In the genomic region with DNA sequence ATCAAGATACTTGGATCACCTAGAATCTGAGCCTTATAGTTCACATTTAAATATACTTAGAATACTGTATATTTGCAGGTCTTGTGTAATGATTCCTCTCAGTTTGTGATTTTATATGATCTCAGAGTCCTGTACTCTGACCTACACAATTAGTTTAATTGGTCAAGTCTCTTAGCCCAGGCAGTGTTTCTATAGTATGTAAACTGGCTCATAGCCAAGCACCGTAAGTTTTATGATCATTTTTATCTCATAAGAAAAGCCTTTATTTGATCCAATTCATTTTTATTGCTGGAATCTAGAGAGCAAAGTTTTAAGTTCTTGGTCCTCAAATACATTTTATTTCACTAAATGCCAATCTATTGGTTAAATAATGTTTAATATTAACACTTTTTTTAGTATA, we compare ENCODE assay signal across 20 cellular contexts.
DNase-seq lines count a peak whose midpoint lies in the region; ATAC-seq, FAIRE-seq and TF ChIP-seq lines count a peak whose summit lies in the region.
"Had no signal": no experiment of that assay in that cellular context is flagged by ENCODE, and none has a peak within 500 bp of the region (broad histone marks: within the 10 kb centered on the region; RNA-seq: fewer than 3 reads in every experiment).

No MANE protein-coding gene starts in this region.

- H3K27ac ChIP-seq in colonic mucosa (no peak overlapping the region), pancreas (no peak overlapping the region)
- H3K27ac ChIP-seq: 22Rv1, BLaER1, GM23248, HL-60 had no signal

- H3K36me3 ChIP-seq in colonic mucosa (no peaks in the 10 kb centered on the region), pancreas (no peaks in the 10 kb centered on the region)
- H3K36me3 ChIP-seq: BLaER1, HAP-1 had no signal

- FAIRE-seq in pancreas (lab: Jason Lieb, UNC): peak; percentile 65
- FAIRE-seq: GM12892, GM18507, HTR-8/SVneo had no signal

- no peak overlapping the region for H3K4me3 ChIP-seq in colonic mucosa
- H3K4me3 ChIP-seq in pancreas: no peak overlapping the region
- H3K4me3 ChIP-seq: BLaER1, GM23248, HAP-1 had no signal

- DNase-seq in NCI-H1417 (lab: John Stamatoyannopoulos, UW) (peak in 2 of 3 experiments; percentile 2 to 23), NCI-H1417 treated with DMSO at 0.1 percent for 48 hours (lab: John Stamatoyannopoulos, UW) (no peak), LoVo (ENCODE audit: low spot score) (peak; percentile 52), colonic mucosa (peak; percentile 38), pancreas (no peak), HCEC 1CT (no peak)
- no peak for DNase-seq in activated naive CD4-positive, alpha-beta T cell treated with Interleukin-2 at 50 U/mL for 16 hours
- DNase-seq: CD4-positive, alpha-beta memory T cell; DMS153; DMS79; GDM1; GM23248 had no signal

- intact Hi-C loops in colonic mucosa (cut with DNase I): no loop called here
- intact Hi-C loops in pancreas (cut with DNase I): no loop called here

- 18 to 20% methylated on average over 1 of the region's 1 CpG for WGBS in pancreas, 2 donors

- ATAC-seq in pancreas (no peak), HG02870 (IDR thresholded peaks at IDR 0.05; ENCODE audit: unreplicated experiment) (no peak)

- H3K9me3 ChIP-seq in colonic mucosa (no peaks in the 10 kb centered on the region), pancreas (no peaks in the 10 kb centered on the region)
- H3K9me3 ChIP-seq: BLaER1, HAP-1 had no signal

- H3K27me3 ChIP-seq in colonic mucosa (no peaks in the 10 kb centered on the region), pancreas (no peaks in the 10 kb centered on the region)
- H3K27me3 ChIP-seq: BLaER1 had no signal

- H3K9ac ChIP-seq in colonic mucosa (ENCODE audit: low read depth in 2 of 2, low read length in 2 of 2): no peak overlapping the region
- H3K9ac ChIP-seq: BLaER1, GM23248 had no signal

- no peaks in the 10 kb centered on the region for H3K4me1 ChIP-seq in colonic mucosa
- no peaks in the 10 kb centered on the region for H3K4me1 ChIP-seq in pancreas
- H3K4me1 ChIP-seq: BLaER1, HAP-1 had no signal

- TF ChIP-seq CTCF in colonic mucosa (IDR thresholded peaks at IDR 0.05) (no peak), pancreas (IDR thresholded peaks at IDR 0.05) (no peak)

Comparison
In these comparisons a context has a peak if more than half of its experiments do, and no peak if none do; other contexts are left out.
1. DNase-seq: peak in NCI-H1417 (2 of 3), LoVo (single experiment) and colonic mucosa (single experiment); none in NCI-H1417 treated with DMSO at 0.1 percent for 48 hours (single experiment), pancreas (0 of 6), HCEC 1CT (single experiment) and activated naive CD4-positive, alpha-beta T cell treated with Interleukin-2 at 50 U/mL for 16 hours (single experiment).